ENCODE assay signal across 16 cellular contexts in genomic region chr5:77871946-77872345, GRCh38.
A peak's percentile ranks its signal among the peaks of the same experiment; 100 is the strongest.
DNase-seq lines count a peak whose midpoint lies in the region; ATAC-seq and TF ChIP-seq lines count a peak whose summit lies in the region.
"Had no signal": no experiment of that assay in that cellular context is flagged by ENCODE, and none has a peak within 500 bp of the region (broad histone marks: within the 10 kb centered on the region; RNA-seq: fewer than 3 reads in every experiment).

No MANE protein-coding gene starts in this region.

- DNase-seq in H7 (peak; percentile 53), endodermal cell (peak; percentile 66), trophoblast cell (peak; percentile 9 to 56), NCI-H748 (lab: John Stamatoyannopoulos, UW; ENCODE audit: unreplicated experiment) (no peak), DMS153 (lab: John Stamatoyannopoulos, UW) (no peak)
- no peak for DNase-seq in central memory CD4-positive, alpha-beta T cell
- DNase-seq: ACHN; BE2C; C1 segment of cervical spinal cord; Caco-2; CD4-positive, CD25-positive, alpha-beta regulatory T cell; DMS79; GF-D8 had no signal

- H3K27me3 ChIP-seq in H7 (ENCODE audit: control insufficient read depth, insufficient read depth, low read length) (peaks cover 2% of the 10 kb centered on the region; the same call in 1 of the 2 replicates), OCI-LY3 (ENCODE audit: low read depth, low read length) (no peaks in the 10 kb centered on the region), endodermal cell (ENCODE audit: control insufficient read depth, insufficient read depth, low read length, poor library complexity, severe bottlenecking) (no peaks in the 10 kb centered on the region), trophoblast cell (ENCODE audit: insufficient read depth, low read length) (no peaks in the 10 kb centered on the region)
- H3K27me3 ChIP-seq: BE2C had no signal

- H2BK12ac ChIP-seq in trophoblast cell (ENCODE audit: low read length) = no peak overlapping the region

- no peaks in the 10 kb centered on the region for H3K9me3 Mint-ChIP-seq in endodermal cell

- no peak overlapping the region for H4K91ac ChIP-seq in trophoblast cell (ENCODE audit: low read depth, low read length)

- H3K4me3 ChIP-seq in H7 (ENCODE audit: insufficient read depth, low read depth, low read length) (no peak overlapping the region), OCI-LY3 (ENCODE audit: low read length) (no peak overlapping the region), endodermal cell (ENCODE audit: low read length) (no peak overlapping the region), trophoblast cell (ENCODE audit: low read depth, low read length) (no peak overlapping the region)
- H3K4me3 ChIP-seq: HAP-1 had no signal

- H3K36me3 Mint-ChIP-seq in endodermal cell (ENCODE audit: low read depth) = no peaks in the 10 kb centered on the region
- H3K36me3 Mint-ChIP-seq: CD4-positive, CD25-positive, alpha-beta regulatory T cell had no signal

- H3K4ac ChIP-seq in trophoblast cell (ENCODE audit: low read depth, low read length) = no peak overlapping the region

- H2BK5ac ChIP-seq in trophoblast cell (ENCODE audit: low read depth, low read length, poor library complexity) = no peak overlapping the region

- no peaks in the 10 kb centered on the region for H4K20me1 ChIP-seq in OCI-LY3 (ENCODE audit: insufficient read depth, low read length)

- no peak overlapping the region for H3K27ac ChIP-seq in OCI-LY3 (ENCODE audit: low read length)
- H3K27ac ChIP-seq in endodermal cell (ENCODE audit: low read depth, low read length) = no peak overlapping the region
- H3K27ac ChIP-seq in trophoblast cell (ENCODE audit: low read depth, low read length) = no peak overlapping the region

- ATAC-seq in GM21737 (IDR thresholded peaks at IDR 0.05; ENCODE audit: unreplicated experiment) = no peak

- H2BK120ac ChIP-seq in trophoblast cell (ENCODE audit: insufficient read depth, low read length, poor library complexity) = no peak overlapping the region

- WGBS in endodermal cell (ENCODE audit: insufficient coverage in 1 of 2, insufficient read length in 1 of 2), 2 experiments = 72 to 87% methylated on average over 4 of the region's 4 CpGs
- WGBS in trophoblast cell (ENCODE audit: extremely low coverage, insufficient coverage, insufficient read length) = no CpG with 5 or more reads among the region's 4 CpGs

- no peak overlapping the region for H3K9ac ChIP-seq in OCI-LY3 (ENCODE audit: low read length)
- H3K9ac ChIP-seq in endodermal cell (ENCODE audit: extremely low read depth, low read length, poor library complexity, severe bottlenecking) = no peak overlapping the region
- H3K9ac ChIP-seq in trophoblast cell (ENCODE audit: low read length) = no peak overlapping the region

- no peak overlapping the region for H4K8ac ChIP-seq in trophoblast cell (ENCODE audit: low read depth, low read length)

- no peak overlapping the region for H3K18ac ChIP-seq in trophoblast cell (ENCODE audit: low read length)

- no peak for TF ChIP-seq CTCF in OCI-LY3 (IDR thresholded peaks at IDR 0.05; ENCODE audit: low read depth, low read length)
- TF ChIP-seq CTCF in endodermal cell (conservative IDR thresholded peaks at IDR 0.05) = no peak

- H3K9me3 ChIP-seq in OCI-LY3 (ENCODE audit: insufficient read depth, low read length) (no peaks in the 10 kb centered on the region), endodermal cell (ENCODE audit: control insufficient read depth, low read length) (no peaks in the 10 kb centered on the region), trophoblast cell (ENCODE audit: insufficient read depth, low read depth, low read length) (no peaks in the 10 kb centered on the region)
- H3K9me3 ChIP-seq: BE2C, Caco-2, HAP-1 had no signal

- no peak overlapping the region for H3K4me3 Mint-ChIP-seq in endodermal cell
- H3K4me3 Mint-ChIP-seq: CD4-positive, CD25-positive, alpha-beta regulatory T cell had no signal

- H3K36me3 ChIP-seq in H7 (replicated peaks; ENCODE audit: control insufficient read depth, insufficient read depth, low read length) = no peaks in the 10 kb centered on the region
- no peaks in the 10 kb centered on the region for H3K36me3 ChIP-seq in OCI-LY3 (replicated peaks; ENCODE audit: low read depth, low read length)
- H3K36me3 ChIP-seq in endodermal cell (ENCODE audit: control insufficient read depth, insufficient read depth, low read length) = no peaks in the 10 kb centered on the region
- H3K36me3 ChIP-seq in trophoblast cell (ENCODE audit: control insufficient read depth in 1 of 2, insufficient read depth in 2 of 2, low read length in 2 of 2) = no peaks in the 10 kb centered on the region
- H3K36me3 ChIP-seq: BE2C, HAP-1 had no signal

- no peaks in the 10 kb centered on the region for H3K4me1 ChIP-seq in OCI-LY3 (ENCODE audit: low read length)
- H3K4me1 ChIP-seq in endodermal cell (ENCODE audit: control insufficient read depth, insufficient read depth, low read length) = peaks cover 23% of the 10 kb centered on the region
- H3K4me1 ChIP-seq in trophoblast cell (ENCODE audit: control insufficient read depth in 1 of 2, insufficient read depth in 2 of 2, low read length in 2 of 2) = peaks cover 0 to 4% of the 10 kb centered on the region in 2 experiments
- H3K4me1 ChIP-seq: BE2C, Caco-2 had no signal

- H3K27ac Mint-ChIP-seq in endodermal cell = no peak overlapping the region
- H3K27ac Mint-ChIP-seq: CD4-positive, CD25-positive, alpha-beta regulatory T cell had no signal

- H2AK5ac ChIP-seq in trophoblast cell (ENCODE audit: low read length) = no peak overlapping the region

- peaks cover 15% of the 10 kb centered on the region for H3K27me3 Mint-ChIP-seq in endodermal cell (ENCODE audit: insufficient read depth)

- H3K23ac ChIP-seq in trophoblast cell (ENCODE audit: low read length) = no peak overlapping the region

- no peak overlapping the region for H4K12ac ChIP-seq in trophoblast cell (ENCODE audit: low read depth, low read length)

- 0 out of 2 replicates have a peak overlapping the region, but pooled peaks have one; percentile 13 for H2AFZ ChIP-seq in OCI-LY3 (ENCODE audit: low read depth, low read length)
- H2AFZ ChIP-seq in trophoblast cell (ENCODE audit: insufficient read depth, low read length, poor library complexity) = no peak overlapping the region

- peaks cover 34% of the 10 kb centered on the region for H3K4me1 Mint-ChIP-seq in endodermal cell
- H3K4me1 Mint-ChIP-seq: CD4-positive, CD25-positive, alpha-beta regulatory T cell had no signal

- H3K79me1 ChIP-seq in trophoblast cell (ENCODE audit: low read length) = no peaks in the 10 kb centered on the region

- no peak overlapping the region for H3K14ac ChIP-seq in trophoblast cell (ENCODE audit: low read length)

- H3K79me2 ChIP-seq in OCI-LY3 (ENCODE audit: low read length) (no peaks in the 10 kb centered on the region), trophoblast cell (ENCODE audit: control insufficient read depth, insufficient read depth, low read length, poor library complexity) (no peaks in the 10 kb centered on the region)

- no peak overlapping the region for H3K4me2 ChIP-seq in OCI-LY3 (ENCODE audit: low read length)
- H3K4me2 ChIP-seq in trophoblast cell (ENCODE audit: low read length) = no peak overlapping the region

Comparison
In these comparisons a context has a peak if more than half of its experiments do, and no peak if none do; other contexts are left out.
1. DNase-seq: peak in H7 (single experiment), endodermal cell (single experiment) and trophoblast cell (2 of 2); none in NCI-H748 (single experiment), central memory CD4-positive, alpha-beta T cell (single experiment) and DMS153 (single experiment).